In the genomic region with DNA sequence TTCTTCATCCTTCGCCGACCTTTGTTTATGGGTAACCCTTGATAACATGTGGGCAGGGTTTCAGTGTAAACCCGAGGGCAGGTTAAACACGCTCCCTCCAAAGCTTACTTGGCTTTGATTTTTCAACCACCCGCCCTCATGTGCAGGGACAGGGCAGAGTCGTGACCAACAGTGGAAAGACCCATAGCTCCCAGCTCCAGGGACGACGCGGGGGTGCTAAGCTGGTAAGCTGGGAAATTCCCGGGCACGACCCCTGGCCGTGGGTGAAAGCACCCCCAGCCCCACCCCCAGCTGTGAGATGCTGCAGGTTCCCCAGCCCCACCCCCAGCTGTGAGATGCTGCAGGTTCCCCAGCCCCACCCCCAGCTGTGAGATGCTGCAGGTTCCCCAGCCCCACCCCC, we compare ENCODE assay signal across 7 cellular contexts. TPM values are rescaled to one million over a fixed set of nuclear protein-coding genes. Genes with fewer than 3 reads are reported as not detected.
DNase-seq lines count a peak whose midpoint lies in the region; ATAC-seq and TF ChIP-seq lines count a peak whose summit lies in the region.
"Not testable (repeated sequence)": the region's sequence is repeated elsewhere in the genome, so short reads cannot be mapped to it uniquely, and the experiment has no call there.

No MANE protein-coding gene starts in this region.

- not testable (repeated sequence) for H3K4me3 Mint-ChIP-seq in T-helper 1 cell treated with Interleukin-12 subunit alpha and Interleukin-12 subunit beta and Interleukin-4 antibody, amounts not matched to agents 30 μg/mL and 1 μg/mL, for 36 hours
- peak overlapping the region; percentile 9 to 87 (median 73) for H3K4me3 Mint-ChIP-seq in naive thymus-derived CD8-positive, alpha-beta T cell

- not testable (repeated sequence) for H3K27me3 ChIP-seq in DND-41 (ENCODE audit: insufficient read depth, low read length, poor library complexity); brain microvascular endothelial cell (replicated peaks); hepatocyte

- POLR2A ChIA-PET in naive thymus-derived CD8-positive, alpha-beta T cell (lab: Charles Lee): interaction anchor here (0.8 to 11.0 kb wide), 6 partner anchors 12 to 49 kb away, joined by 3 to 207 read pairs (median 8); partner anchors contain the start of gene RASA3

- not testable (repeated sequence) for ATAC-seq in DND-41 (ENCODE audit: insufficient read depth, low read depth); naive thymus-derived CD8-positive, alpha-beta T cell

- H3K36me3 ChIP-seq in DND-41 (ENCODE audit: insufficient read depth, low read length): peaks cover 22% of the 10 kb centered on the region
- H3K36me3 ChIP-seq in brain microvascular endothelial cell (replicated peaks): peaks cover 16% of the 10 kb centered on the region
- not testable (repeated sequence) for H3K36me3 ChIP-seq in hepatocyte (replicated peaks; ENCODE audit: insufficient read depth, low read depth)

- not testable (repeated sequence) for H3K9me3 ChIP-seq in DND-41 (ENCODE audit: insufficient read depth, low read length, severe bottlenecking); hepatocyte (ENCODE audit: low read depth)

- not testable (repeated sequence) for H3K4me3 ChIP-seq in DND-41 (ENCODE audit: low read depth in 1 of 2, low read length in 2 of 2); brain microvascular endothelial cell (ENCODE audit: low read depth, low read length); hepatocyte

- H3K9me2 ChIP-seq in hepatocyte (replicated peaks; ENCODE audit: insufficient read depth): not testable (repeated sequence)

- TF ChIP-seq CTCF in DND-41 (IDR thresholded peaks at IDR 0.05; ENCODE audit: borderline replicate concordance, extremely low read depth, low read length, poor library complexity, severe bottlenecking); brain microvascular endothelial cell (IDR thresholded peaks at IDR 0.05; ENCODE audit: low read depth, low read length, missing control alignments); hepatocyte (IDR thresholded peaks at IDR 0.05; ENCODE audit: poor library complexity): not testable (repeated sequence)

- peaks cover 62% of the 10 kb centered on the region for H3K4me1 ChIP-seq in DND-41 (ENCODE audit: insufficient read depth, low read length)
- H3K4me1 ChIP-seq in hepatocyte (ENCODE audit: insufficient read depth): peaks cover 31% of the 10 kb centered on the region

- not testable (repeated sequence) for H3K9ac ChIP-seq in DND-41 (ENCODE audit: low read depth, low read length)

- not testable (repeated sequence) for H2AFZ ChIP-seq in DND-41 (ENCODE audit: low read depth, low read length); hepatocyte

- H4K20me1 ChIP-seq in DND-41 (ENCODE audit: insufficient read depth, low read length): peaks cover 55% of the 10 kb centered on the region
- H4K20me1 ChIP-seq in hepatocyte (ENCODE audit: insufficient read depth, poor library complexity, severe bottlenecking): not testable (repeated sequence)

- H3K27ac ChIP-seq in DND-41 (ENCODE audit: low read length) (peak overlapping the region; percentile 50; the same call in 1 of the 2 replicates), brain microvascular endothelial cell (peak overlapping the region; percentile 94), hepatocyte (peak overlapping the region; percentile 84)

- in situ Hi-C loops in brain microvascular endothelial cell (cut with HindIII; ENCODE audit: low pct_ligation_motif_present, low sequenced_read_pairs): not testable (repeated sequence)

- WGBS in hepatocyte (ENCODE audit: low lambda C conversion rate, missing lambda C conversion rate): 73% methylated on average over 12 of the region's 12 CpGs

- H3K27ac Mint-ChIP-seq in T-helper 1 cell treated with Interleukin-12 subunit alpha and Interleukin-12 subunit beta and Interleukin-4 antibody, amounts not matched to agents 30 μg/mL and 1 μg/mL, for 36 hours: peak overlapping the region; percentile 45
- H3K27ac Mint-ChIP-seq in naive thymus-derived CD8-positive, alpha-beta T cell: peak overlapping the region; percentile 66 to 95 (median 93)

- H3K9me3 Mint-ChIP-seq in T-helper 1 cell treated with Interleukin-12 subunit alpha and Interleukin-12 subunit beta and Interleukin-4 antibody, amounts not matched to agents 30 μg/mL and 1 μg/mL, for 36 hours; naive thymus-derived CD8-positive, alpha-beta T cell: not testable (repeated sequence)

- H3K36me3 Mint-ChIP-seq in T-helper 1 cell treated with Interleukin-12 subunit alpha and Interleukin-12 subunit beta and Interleukin-4 antibody, amounts not matched to agents 30 μg/mL and 1 μg/mL, for 36 hours (ENCODE audit: low read depth): peaks cover 31% of the 10 kb centered on the region
- peaks cover 0 to 35% (median 11%) of the 10 kb centered on the region in 3 donors for H3K36me3 Mint-ChIP-seq in naive thymus-derived CD8-positive, alpha-beta T cell

- not testable (repeated sequence) for DNase-seq in DND-41; brain microvascular endothelial cell; hepatocyte (ENCODE audit: low spot score)
- peak; percentile 21 for DNase-seq in activated T-cell treated with anti-CD3 and anti-CD28 coated beads, Interleukin-2, amount 50 U/mL, for 1 hour
- DNase-seq in naive thymus-derived CD8-positive, alpha-beta T cell: peak in 2 of 10 donors; percentile 16 to 27
- peak; percentile 27 for DNase-seq in stimulated activated CD8-positive, alpha-beta memory T cell treated with anti-CD3 and anti-CD28 coated beads, Interleukin-4, amount 100 ng/mL, for 48 hours

- not testable (repeated sequence) for H3K4me2 ChIP-seq in DND-41 (ENCODE audit: insufficient read depth, low read length)
- H3K4me2 ChIP-seq in hepatocyte: peak overlapping the region; percentile 14

- not testable (repeated sequence) for H3K27me3 Mint-ChIP-seq in T-helper 1 cell treated with Interleukin-12 subunit alpha and Interleukin-12 subunit beta and Interleukin-4 antibody, amounts not matched to agents 30 μg/mL and 1 μg/mL, for 36 hours (ENCODE audit: low read depth); naive thymus-derived CD8-positive, alpha-beta T cell

- H3K79me2 ChIP-seq in DND-41 (ENCODE audit: insufficient read depth, low read length): peaks cover 81% of the 10 kb centered on the region
- H3K79me2 ChIP-seq in hepatocyte: peaks cover 11% of the 10 kb centered on the region

- peaks cover 41% of the 10 kb centered on the region for H3K4me1 Mint-ChIP-seq in T-helper 1 cell treated with Interleukin-12 subunit alpha and Interleukin-12 subunit beta and Interleukin-4 antibody, amounts not matched to agents 30 μg/mL and 1 μg/mL, for 36 hours (ENCODE audit: low read depth)
- H3K4me1 Mint-ChIP-seq in naive thymus-derived CD8-positive, alpha-beta T cell: peaks cover 44 to 80% (median 77%) of the 10 kb centered on the region in 4 donors

RNA-seq across cellular contexts. Expression of gene RASA3, which starts 17.8 kb away (rescaled TPM):
- 4.3 and 6.1 TPM in 2 replicates for total RNA-seq in hepatocyte
- 5.6 and 5.8 TPM in 2 replicates for polyA plus RNA-seq in hepatocyte
- 100 to 1,000 TPM; 194 to 196 TPM for total RNA-seq in naive thymus-derived CD8-positive, alpha-beta T cell
- polyA plus RNA-seq in naive thymus-derived CD8-positive, alpha-beta T cell: 100 to 1,000 TPM in 2 of 3 donors, 10 to 100 TPM in 1; 62.2 to 169 (median 105) TPM

Comparison
In these comparisons a context has a peak if more than half of its experiments do, and no peak if none do; other contexts are left out.
1. RNA of gene RASA3, which starts 17.8 kb away (total RNA-seq): 194 to 196 TPM in naive thymus-derived CD8-positive, alpha-beta T cell; 4.3 to 6.1 TPM in hepatocyte; every median in the first group is over 10 times any median in the second.
2. Peak in every context shown above with its lines, with median percentiles within 50 percentile points of each other: H3K27ac ChIP-seq.